8 cellular contexts compared by ENCODE assay signal in genomic region chr9:98380065-98380681, GRCh38.
A peak's percentile ranks its signal among the peaks of the same experiment; 100 is the strongest.
DNase-seq lines count a peak whose midpoint lies in the region; ATAC-seq and TF ChIP-seq lines count a peak whose summit lies in the region.

No MANE protein-coding gene starts in this region.

- no peaks in the 10 kb centered on the region for H3K79me2 ChIP-seq in GM23338 (replicated peaks; ENCODE audit: insufficient read depth)

- BruUV-seq in Caco-2 (replicated peaks; lab: Mats Ljungman, UMichigan), result no TSS peak

- H3K4me3 ChIP-seq in Caco-2 (ENCODE audit: low read depth, low read length), result no peak overlapping the region
- H3K4me3 ChIP-seq in GM23338, result no peak overlapping the region
- H3K4me3 ChIP-seq in WERI-Rb-1 (ENCODE audit: low read depth, low read length), result no peak overlapping the region

- H3K9me3 Mint-ChIP-seq in Caco-2 (ENCODE audit: unreplicated experiment) (no peaks in the 10 kb centered on the region), GM23338 (no peaks in the 10 kb centered on the region; the same call in 2 of the 3 replicates), memory B cell (no peaks in the 10 kb centered on the region)

- H3K36me3 ChIP-seq in Caco-2 (ENCODE audit: control insufficient read depth, insufficient read depth, low read length) (no peaks in the 10 kb centered on the region), GM23338 (ENCODE audit: insufficient read depth) (no peaks in the 10 kb centered on the region), WERI-Rb-1 (peaks cover 28% of the 10 kb centered on the region)

- 0 out of 2 replicates have a peak overlapping the region, but pooled peaks have one; percentile 36 for H3K4me2 ChIP-seq in GM23338

- no peak overlapping the region for H3K27ac ChIP-seq in GM23338 (ENCODE audit: low read depth)
- H3K27ac ChIP-seq in WERI-Rb-1, result peak overlapping the region; percentile 63

- CTCF ChIA-PET in Caco-2 (lab: Charles Lee), result interaction anchor here (0.5 kb wide), 1 partner anchor 171 kb away, joined by 3 read pairs; no protein-coding TSS in a partner anchor

- H3K4me3 Mint-ChIP-seq in Caco-2 (ENCODE audit: unreplicated experiment) (no peak overlapping the region), GM23338 (no peak overlapping the region), memory B cell (peak overlapping the region; percentile 34)

- peak; percentile 77 for ATAC-seq in GM23338
- peak; percentile 58 for ATAC-seq in memory B cell (ENCODE audit: low read depth)
- no peak for ATAC-seq in HG02938 (IDR thresholded peaks at IDR 0.05; ENCODE audit: unreplicated experiment)
- ATAC-seq in HG03280 (IDR thresholded peaks at IDR 0.05; ENCODE audit: unreplicated experiment), result no peak
- ATAC-seq in HG03565 (IDR thresholded peaks at IDR 0.05; ENCODE audit: unreplicated experiment), result no peak
- ATAC-seq in left lobe of liver, result no peak

- H3K27ac Mint-ChIP-seq in Caco-2 (ENCODE audit: unreplicated experiment) (no peak overlapping the region), GM23338 (peak overlapping the region; percentile 41; the same call in 1 of the 2 replicates), memory B cell (peak overlapping the region; percentile 82)

- H3K9me2 ChIP-seq in GM23338 (ENCODE audit: insufficient read depth), result no peaks in the 10 kb centered on the region

- intact Hi-C loops in Caco-2 (cut with micrococcal nuclease; ENCODE audit: unreplicated experiment), result no loop called here

- TF ChIP-seq CTCF in Caco-2 (IDR thresholded peaks at IDR 0.05; ENCODE audit: insufficient read depth in 1 of 2, low read depth in 1 of 2, low read length in 1 of 2, severe bottlenecking in 1 of 2, unreplicated experiment in 1 of 2) (no peak), GM23338 (conservative IDR thresholded peaks at IDR 0.05; ENCODE audit: low read depth in 2 of 2) (no peak), WERI-Rb-1 (IDR thresholded peaks at IDR 0.05; ENCODE audit: low read depth, low read length) (no peak)

- H4K20me1 ChIP-seq in GM23338 (replicated peaks; ENCODE audit: insufficient read depth), result no peaks in the 10 kb centered on the region

- H3K36me3 Mint-ChIP-seq in Caco-2 (ENCODE audit: insufficient read depth, unreplicated experiment) (no peaks in the 10 kb centered on the region), GM23338 (ENCODE audit: low read depth) (no peaks in the 10 kb centered on the region), memory B cell (no peaks in the 10 kb centered on the region)

- H3K4me1 ChIP-seq in Caco-2 (peaks cover 21% of the 10 kb centered on the region), GM23338 (ENCODE audit: insufficient read depth) (peaks cover 13% of the 10 kb centered on the region)

- H2AFZ ChIP-seq in GM23338, result peak overlapping the region; percentile 81; the same call in 1 of the 2 replicates

- H3K9me3 ChIP-seq in Caco-2 (no peaks in the 10 kb centered on the region), WERI-Rb-1 (ENCODE audit: severe bottlenecking) (no peaks in the 10 kb centered on the region)

- no peaks in the 10 kb centered on the region for H3F3A ChIP-seq in GM23338 (replicated peaks; ENCODE audit: low read depth)

- H3K27me3 ChIP-seq in Caco-2 (replicated peaks; ENCODE audit: control insufficient read depth, insufficient read depth, low read length) (no peaks in the 10 kb centered on the region), GM23338 (ENCODE audit: insufficient read depth) (no peaks in the 10 kb centered on the region), WERI-Rb-1 (ENCODE audit: insufficient read depth, low read depth, severe bottlenecking) (no peaks in the 10 kb centered on the region)

- H3K4me1 Mint-ChIP-seq in Caco-2 (ENCODE audit: low read depth, unreplicated experiment) (peaks cover 3% of the 10 kb centered on the region), GM23338 (peaks cover 16% of the 10 kb centered on the region), memory B cell (peaks cover 31% of the 10 kb centered on the region)

- POLR2A ChIA-PET in Caco-2 (lab: Charles Lee), result no interaction called here

- H3K27me3 Mint-ChIP-seq in Caco-2 (ENCODE audit: insufficient read depth, unreplicated experiment), result no peaks in the 10 kb centered on the region
- H3K27me3 Mint-ChIP-seq in GM23338 (ENCODE audit: insufficient read depth, low read depth, poor library complexity), result peaks cover 6% of the 10 kb centered on the region
- H3K27me3 Mint-ChIP-seq in memory B cell, result no peaks in the 10 kb centered on the region

- DNase-seq in Caco-2, result peak; percentile 14 to 65
- peak; percentile 68 for DNase-seq in GM23338 (ENCODE audit: low spot score)
- DNase-seq in WERI-Rb-1, result peak; percentile 71
- DNase-seq in memory B cell (ENCODE audit: low spot score in 2 of 2), result peak; percentile 21 to 35
- DNase-seq in left lobe of liver (ENCODE audit: low spot score), result no peak

TF ChIP-seq in GM23338, 12 proteins besides CTCF, POLR2A, EP300 and RAD21 (continues in another document):
- TF ChIP-seq ZNF331 (CRISPR knock-in tag; IDR thresholded peaks at IDR 0.05; ENCODE audit: low read depth), result no peak
- no peak for TF ChIP-seq CREB1 (CRISPR knock-in tag; IDR thresholded peaks at IDR 0.05; ENCODE audit: low read depth)
- no peak for TF ChIP-seq JUNB (IDR thresholded peaks at IDR 0.05; ENCODE audit: unreplicated experiment)
- TF ChIP-seq EZH2 (IDR thresholded peaks at IDR 0.05; ENCODE audit: low read depth, unreplicated experiment), result no peak
- no peak for TF ChIP-seq POLR2AphosphoS5 (IDR thresholded peaks at IDR 0.05; ENCODE audit: low read depth)
- TF ChIP-seq EZH2phosphoT487 (IDR thresholded peaks at IDR 0.05; ENCODE audit: unreplicated experiment), result no peak
- no peak for TF ChIP-seq STAT1 (IDR thresholded peaks at IDR 0.05; ENCODE audit: unreplicated experiment)
- no peak for TF ChIP-seq REST (IDR thresholded peaks at IDR 0.05; ENCODE audit: unreplicated experiment)
- no peak for TF ChIP-seq ETS1 (IDR thresholded peaks at IDR 0.05)
- no peak for TF ChIP-seq NANOG (IDR thresholded peaks at IDR 0.05; ENCODE audit: borderline replicate concordance)
- TF ChIP-seq ZNF114 (CRISPR knock-in tag; IDR thresholded peaks at IDR 0.05), result no peak

Comparison
In these comparisons a context has a peak if more than half of its experiments do, and no peak if none do; other contexts are left out.
1. ATAC-seq: peak in GM23338 (single experiment) and memory B cell (single experiment); none in HG02938 (single experiment), HG03280 (single experiment), HG03565 (single experiment) and left lobe of liver (single experiment).